ENCODE assay signal across 1 cellular context in genomic region chr20:3794701-3795420, GRCh38.
TF ChIP-seq lines count a peak whose summit lies in the region.

No MANE protein-coding gene starts in this region.

TF ChIP-seq in GM12878, 131 proteins besides CTCF, POLR2A, EP300 and RAD21:
- TF ChIP-seq MLLT1 (IDR thresholded peaks at IDR 0.05) (peak; percentile 67), HDGF (IDR thresholded peaks at IDR 0.05) (no peak)
